13 cellular contexts compared by ENCODE assay signal in the genomic region with DNA sequence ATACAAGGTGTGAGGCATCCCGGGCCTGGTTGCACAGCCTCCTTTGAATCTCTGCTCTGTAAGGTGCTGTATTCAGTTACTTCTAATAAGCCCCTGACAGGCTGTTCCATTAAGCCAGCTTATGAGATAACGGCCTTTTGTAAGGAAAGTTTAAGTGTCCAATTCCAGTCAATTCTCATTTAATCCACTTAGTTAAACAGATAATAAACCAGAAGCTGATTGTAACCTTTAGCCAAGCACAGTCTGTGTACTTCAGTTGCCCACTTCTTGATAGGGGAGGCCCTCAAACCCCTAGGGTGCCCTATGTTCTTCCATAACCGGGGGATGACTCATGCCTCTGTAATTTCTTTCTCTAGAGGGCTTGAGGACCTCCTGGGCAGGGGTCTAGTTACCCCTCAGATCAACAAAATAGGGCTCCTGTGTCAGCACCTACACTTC.
DNase-seq lines count a peak whose midpoint lies in the region; ATAC-seq and FAIRE-seq lines count a peak whose summit lies in the region.
"Had no signal": no experiment of that assay in that cellular context is flagged by ENCODE, and none has a peak within 500 bp of the region (broad histone marks: within the 10 kb centered on the region; RNA-seq: fewer than 3 reads in every experiment).

No MANE protein-coding gene starts in this region.

- intact Hi-C loops in sciatic nerve (cut with DNase I), result no loop called here

- DNase-seq in ELF-1 (ENCODE audit: low read depth, low spot score) (peak; percentile 36), M059J (ENCODE audit: low read depth) (peak; percentile 26), adipocyte (ENCODE audit: low read depth) (no peak), iris pigment epithelial cell (ENCODE audit: low read depth) (peak; percentile 13), RCC 7860 (ENCODE audit: low spot score) (no peak), NCI-H2081 treated with DMSO at 0.1 percent for 48 hours (lab: John Stamatoyannopoulos, UW) (no peak), sciatic nerve (ENCODE audit: low spot score) (no peak)
- DNase-seq: Karpas-422, NCI-H526 treated with DMSO at 0.1 percent for 48 hours, SHP77, spleen had no signal

- no peak overlapping the region for H3K9ac ChIP-seq in adipocyte (ENCODE audit: low read length)

- H3K27me3 ChIP-seq in adipocyte (replicated peaks; ENCODE audit: control insufficient read depth, insufficient read depth, low read length), result no peaks in the 10 kb centered on the region
- H3K27me3 ChIP-seq: spleen had no signal

- FAIRE-seq in RCC 7860 (lab: Jason Lieb, UNC), result no peak

- H3K4me3 ChIP-seq in adipocyte (ENCODE audit: low read length), result peak overlapping the region; percentile 39
- H3K4me3 ChIP-seq: spleen, thoracic aorta had no signal

- H3K36me3 ChIP-seq in adipocyte (ENCODE audit: control insufficient read depth, insufficient read depth, low read length, severe bottlenecking), result no peaks in the 10 kb centered on the region
- H3K36me3 ChIP-seq: spleen, thoracic aorta had no signal

- H3K9me3 ChIP-seq in adipocyte (ENCODE audit: control insufficient read depth, low read length), result no peaks in the 10 kb centered on the region
- H3K9me3 ChIP-seq: spleen, thoracic aorta had no signal

- ATAC-seq in sciatic nerve (no peak), HG03159 (IDR thresholded peaks at IDR 0.05; ENCODE audit: unreplicated experiment) (no peak)

- peaks cover 8% of the 10 kb centered on the region for H3K4me1 ChIP-seq in adipocyte (ENCODE audit: control insufficient read depth, insufficient read depth, low read length)
- H3K4me1 ChIP-seq: spleen had no signal

Comparison
In these comparisons a context has a peak if more than half of its experiments do, and no peak if none do; other contexts are left out.
1. DNase-seq: peak in ELF-1 (single experiment), M059J (single experiment) and iris pigment epithelial cell (single experiment); none in adipocyte (single experiment), RCC 7860 (single experiment), NCI-H2081 treated with DMSO at 0.1 percent for 48 hours (single experiment) and sciatic nerve (single experiment).